ENCODE assay signal across 8 cellular contexts in genomic region chr12:85657251-85657650, GRCh38.
"Had no signal": no experiment of that assay in that cellular context is flagged by ENCODE, and none has a peak within 500 bp of the region (broad histone marks: within the 10 kb centered on the region; RNA-seq: fewer than 3 reads in every experiment).

No MANE protein-coding gene starts in this region.

- FAIRE-seq: HTR-8/SVneo had no signal

- H3K4me1 Mint-ChIP-seq: IgD-negative memory B cell had no signal

- H3K4me3 ChIP-seq: GM23248, HAP-1 had no signal

- H3K27me3 Mint-ChIP-seq: IgD-negative memory B cell had no signal

- H3K27ac Mint-ChIP-seq: HFFc6, IgD-negative memory B cell had no signal

- H3K36me3 ChIP-seq: HAP-1 had no signal

- H3K36me3 Mint-ChIP-seq: IgD-negative memory B cell had no signal

- H3K4me1 ChIP-seq: HAP-1 had no signal

- H3K4me3 Mint-ChIP-seq: HFFc6, IgD-negative memory B cell had no signal

- DNase-seq: GM23248, GOT3, H7, HFFc6, KBM-7 had no signal

- H3K27ac ChIP-seq: GM23248 had no signal
